Comparison of ENCODE assay signal across 18 cellular contexts in genomic region chr22:34975721-34976120, GRCh38.
DNase-seq lines count a peak whose midpoint lies in the region; ATAC-seq, FAIRE-seq and TF ChIP-seq lines count a peak whose summit lies in the region.
"Had no signal": no experiment of that assay in that cellular context is flagged by ENCODE, and none has a peak within 500 bp of the region (broad histone marks: within the 10 kb centered on the region; RNA-seq: fewer than 3 reads in every experiment).

No MANE protein-coding gene starts in this region.

- TF ChIP-seq RAD21 in HCT116 (IDR thresholded peaks at IDR 0.05; ENCODE audit: low read depth), result peak; percentile 9; the same call in 1 of the 2 replicates

- H3K4me2 ChIP-seq in HCT116 (ENCODE audit: low read length) (no peak overlapping the region), keratinocyte (ENCODE audit: control insufficient read depth, extremely low read depth, insufficient read depth, low read depth, low read length) (no peak overlapping the region)

- H3K4me3 ChIP-seq in AG04449 (ENCODE audit: low read depth, low read length) (no peak overlapping the region), HCT116 (replicated peaks in 1 of 2; ENCODE audit: low read depth in 1 of 2, low read length in 2 of 2) (no peak overlapping the region), keratinocyte (ENCODE audit: control insufficient read depth in 2 of 3, extremely low read depth in 1 of 3, insufficient read depth in 2 of 3, low read depth in 1 of 3, low read length in 3 of 3) (no peak overlapping the region)
- H3K4me3 ChIP-seq: gastroesophageal sphincter, tibial nerve had no signal

- BruUV-seq in HCT116 (replicated peaks; lab: Mats Ljungman, UMichigan), result no TSS peak

- RAD21 ChIA-PET in HCT116 (lab: Charles Lee; ENCODE audit: low non-redundant PET in 1 of 2, low total read pairs in 2 of 2, uncharacterized antibody in 2 of 2, unreplicated experiment in 2 of 2), result interaction anchor here in 1 of 2 experiments (0.6 kb wide), 1 partner anchor 14 kb away, joined by 3 read pairs; no protein-coding TSS in a partner anchor

- H3K36me3 Mint-ChIP-seq in effector memory CD8-positive, alpha-beta T cell (ENCODE audit: insufficient read depth), result no peaks in the 10 kb centered on the region

- H3K36me3 ChIP-seq in HCT116 (ENCODE audit: control insufficient read depth in 1 of 2, insufficient read depth in 2 of 2, low read length in 2 of 2) (no peaks in the 10 kb centered on the region), keratinocyte (ENCODE audit: control insufficient read depth in 2 of 2, extremely low read depth in 1 of 2, insufficient read depth in 2 of 2, low read length in 2 of 2) (no peaks in the 10 kb centered on the region)
- H3K36me3 ChIP-seq: gastroesophageal sphincter, tibial nerve had no signal

- no peaks in the 10 kb centered on the region for H3K79me2 ChIP-seq in HCT116 (ENCODE audit: insufficient read depth, low read length)
- no peaks in the 10 kb centered on the region for H3K79me2 ChIP-seq in keratinocyte (ENCODE audit: control insufficient read depth, insufficient read depth, low read length)

- H2AFZ ChIP-seq in HCT116 (ENCODE audit: low read depth, low read length, poor library complexity, severe bottlenecking) (no peak overlapping the region), keratinocyte (ENCODE audit: control insufficient read depth, low read length) (no peak overlapping the region)

- no peaks in the 10 kb centered on the region for H3K4me1 Mint-ChIP-seq in effector memory CD8-positive, alpha-beta T cell (ENCODE audit: low read depth in 2 of 2)

- H3K9me2 ChIP-seq in HCT116 (ENCODE audit: insufficient read depth), result no peaks in the 10 kb centered on the region

- DNase-seq in AG04449 (ENCODE audit: low read depth, low spot score), result no peak
- DNase-seq in HCT116 (ENCODE audit: low read depth, low spot score), result no peak
- DNase-seq in RPMI7951 (ENCODE audit: low read depth), result peak; percentile 18
- DNase-seq in keratinocyte (ENCODE audit: low read depth, low spot score), result no peak
- no peak for DNase-seq in T-helper 1 cell
- no peak for DNase-seq in effector memory CD8-positive, alpha-beta T cell
- no peak for DNase-seq in NCI-H1048 (lab: John Stamatoyannopoulos, UW)
- DNase-seq in GM10248 (ENCODE audit: extremely low spot score), result no peak
- DNase-seq: H7; midbrain; NCI-H2029; NCI-H774; nucleus accumbens; stimulated activated CD4-positive, alpha-beta T cell treated with anti-CD3 and anti-CD28 coated beads, Interleukin-4, amount 100 ng/mL, for 4 hours; T1000 had no signal

- H3K27ac Mint-ChIP-seq in effector memory CD8-positive, alpha-beta T cell, result no peak overlapping the region
- H3K27ac Mint-ChIP-seq: activated T-helper 1 cell treated with anti-CD3 and anti-CD28 coated beads, Interleukin-12 subunit alpha, Interleukin-12 subunit beta, Interleukin-2, Interleukin-4 antibody, amounts not matched to agents 30 ng/mL and 10 ng/mL and 1 ng/mL, durations not matched to agents 14 hours and 24 hours and 36 hours had no signal

- TF ChIP-seq CTCF in AG04449 (IDR thresholded peaks at IDR 0.05; ENCODE audit: insufficient read depth, low read length, missing control alignments), result peak; percentile 21
- TF ChIP-seq CTCF in HCT116 (IDR thresholded peaks at IDR 0.05 in 2 of 3, conservative IDR thresholded peaks at IDR 0.05 in 1 of 3; ENCODE audit: borderline replicate concordance in 1 of 3, insufficient read depth in 1 of 3, low read depth in 2 of 3, low read length in 2 of 3), result peak in 2 of 3 experiments; percentile 39 to 42; a peak in 4 of 6 replicates
- peak in 2 of 3 experiments; percentile 23 to 48 for TF ChIP-seq CTCF in keratinocyte (optimal IDR thresholded peaks at IDR 0.05 in 1 of 3, IDR thresholded peaks at IDR 0.05 in 1 of 3, conservative IDR thresholded peaks at IDR 0.05 in 1 of 3; ENCODE audit: extremely low read depth in 1 of 3, insufficient read depth in 2 of 3, low read length in 3 of 3)
- no peak for TF ChIP-seq CTCF in GM10248 (IDR thresholded peaks at IDR 0.05; ENCODE audit: control extremely low read depth, extremely low read depth, low read depth, missing control alignments)

- TF ChIP-seq POLR2A in HCT116 (IDR thresholded peaks at IDR 0.05; ENCODE audit: borderline replicate concordance, extremely low read depth, insufficient read depth, insufficient read length), result no peak

- ATAC-seq in HCT116, result peak; percentile 75
- no peak for ATAC-seq in effector memory CD8-positive, alpha-beta T cell (replicated peaks)
- ATAC-seq: gastroesophageal sphincter had no signal

- H3K9ac ChIP-seq in HCT116 (ENCODE audit: low read length), result no peak overlapping the region
- no peak overlapping the region for H3K9ac ChIP-seq in keratinocyte (ENCODE audit: control insufficient read depth, extremely low read depth, insufficient read depth, low read length)

- intact Hi-C loops in HCT116 (cut with micrococcal nuclease), result no loop called here

- H3K4me1 ChIP-seq in HCT116 (ENCODE audit: control insufficient read depth in 1 of 2, insufficient read depth in 2 of 2, low read length in 2 of 2) (no peaks in the 10 kb centered on the region), keratinocyte (ENCODE audit: control insufficient read depth, extremely low read depth, insufficient read depth, low read length) (no peaks in the 10 kb centered on the region)
- H3K4me1 ChIP-seq: gastroesophageal sphincter, tibial nerve had no signal

- dilution Hi-C loops in keratinocyte (cut with MboI; ENCODE audit: extremely low pct_ligation_motif_present, low sequenced_read_pairs), result no loop called here

- H3K9me3 ChIP-seq in HCT116 (ENCODE audit: control insufficient read depth in 1 of 2, insufficient read depth in 1 of 2, low read depth in 1 of 2, low read length in 2 of 2) (no peaks in the 10 kb centered on the region), keratinocyte (ENCODE audit: control insufficient read depth, low read depth, low read length) (no peaks in the 10 kb centered on the region)

- no peak for FAIRE-seq in keratinocyte (lab: Jason Lieb, UNC)

- CTCF ChIA-PET in AG04449 (lab: Yijun Ruan, JAX), result interaction anchor here (0.8 to 1.7 kb wide), 9 partner anchors 9 to 561 kb away, joined by 3 to 6 read pairs (median 3); no protein-coding TSS in a partner anchor
- CTCF ChIA-PET in HCT116 (lab: Charles Lee), result no interaction called here
- CTCF ChIA-PET in GM10248 (lab: Yijun Ruan, JAX), result interaction anchor here (0.7 to 1.2 kb wide), 3 partner anchors 9 to 175 kb away, joined by 3 to 4 read pairs (median 3); no protein-coding TSS in a partner anchor

- no peaks in the 10 kb centered on the region for H3K9me1 ChIP-seq in keratinocyte (ENCODE audit: control insufficient read depth, extremely low read depth, insufficient read depth, low read length)

- no peak overlapping the region for H3K4me3 Mint-ChIP-seq in effector memory CD8-positive, alpha-beta T cell
- H3K4me3 Mint-ChIP-seq: activated T-helper 1 cell treated with anti-CD3 and anti-CD28 coated beads, Interleukin-12 subunit alpha, Interleukin-12 subunit beta, Interleukin-2, Interleukin-4 antibody, amounts not matched to agents 30 ng/mL and 10 ng/mL and 1 ng/mL, durations not matched to agents 14 hours and 24 hours and 36 hours had no signal

- H3K27me3 Mint-ChIP-seq in effector memory CD8-positive, alpha-beta T cell, result peaks cover 0 to 41% of the 10 kb centered on the region in 2 donors

- H3K27me3 ChIP-seq in HCT116 (ENCODE audit: insufficient read depth, low read length) (peaks cover 3% of the 10 kb centered on the region; the same call in 1 of the 2 replicates), keratinocyte (ENCODE audit: control insufficient read depth, extremely low read depth, insufficient read depth, low read length) (no peaks in the 10 kb centered on the region)
- H3K27me3 ChIP-seq: tibial nerve had no signal

- H3K27ac ChIP-seq in HCT116 (ENCODE audit: low read depth, low read length) (no peak overlapping the region), keratinocyte (ENCODE audit: control insufficient read depth, insufficient read depth, low read length) (no peak overlapping the region)
- H3K27ac ChIP-seq: gastroesophageal sphincter, tibial nerve had no signal

- no peaks in the 10 kb centered on the region for H4K20me1 ChIP-seq in HCT116 (ENCODE audit: insufficient read depth)
- no peaks in the 10 kb centered on the region for H4K20me1 ChIP-seq in keratinocyte (ENCODE audit: control insufficient read depth, extremely low read depth, insufficient read depth, low read length)

- no peaks in the 10 kb centered on the region for H3K9me3 Mint-ChIP-seq in effector memory CD8-positive, alpha-beta T cell

- POLR2A ChIA-PET in AG04449 (lab: Yijun Ruan, JAX), result no interaction called here
- POLR2A ChIA-PET in HCT116 (lab: Charles Lee), result interaction anchor here (1.2 kb wide), 1 partner anchor 8 kb away, joined by 4 read pairs; no protein-coding TSS in a partner anchor
- POLR2A ChIA-PET in GM10248 (lab: Yijun Ruan, JAX), result no interaction called here

TF ChIP-seq in HCT116, 20 proteins besides CTCF, POLR2A, EP300 and RAD21 (continues in another document):
- TF ChIP-seq SP1 (IDR thresholded peaks at IDR 0.05; ENCODE audit: low read depth), result no peak
- no peak for TF ChIP-seq CEBPB (IDR thresholded peaks at IDR 0.05; ENCODE audit: low read depth)
- TF ChIP-seq POLR2AphosphoS5 (IDR thresholded peaks at IDR 0.05; ENCODE audit: low read depth, low read length), result no peak
- no peak for TF ChIP-seq EZH2 (IDR thresholded peaks at IDR 0.05)
- TF ChIP-seq ZNF274 (IDR thresholded peaks at IDR 0.05; ENCODE audit: low read depth, low read length), result no peak
- no peak for TF ChIP-seq ZFX (IDR thresholded peaks at IDR 0.05)
- no peak for TF ChIP-seq SRF (IDR thresholded peaks at IDR 0.05; ENCODE audit: low read depth)
- no peak for TF ChIP-seq CBX3 (IDR thresholded peaks at IDR 0.05; ENCODE audit: low read depth)
- TF ChIP-seq EGR1 (IDR thresholded peaks at IDR 0.05; ENCODE audit: low read depth), result no peak
- no peak for TF ChIP-seq ZBTB33 (IDR thresholded peaks at IDR 0.05; ENCODE audit: extremely low read depth, insufficient replicate concordance, low read length)
